1 cellular context compared by ENCODE assay signal in the genomic region with DNA sequence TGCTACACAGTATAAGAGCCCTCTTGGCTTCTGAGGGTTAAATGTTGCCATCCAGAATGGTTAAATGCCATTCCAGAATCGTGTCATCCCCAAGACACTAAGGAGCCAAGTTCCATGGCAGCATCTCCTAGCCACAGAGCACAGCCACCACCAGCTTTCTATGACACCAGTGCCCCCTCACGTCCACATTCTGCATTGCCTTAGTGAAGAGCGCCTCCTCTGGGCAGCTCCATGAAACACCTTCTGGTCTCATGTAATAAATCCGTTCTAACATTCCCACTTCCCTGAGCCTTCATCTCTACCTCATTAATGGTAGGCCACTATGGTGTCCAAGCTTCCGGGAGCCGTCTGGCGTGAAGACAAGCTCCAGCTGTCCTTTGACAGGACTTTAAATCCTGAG.
TF ChIP-seq lines count a peak whose summit lies in the region.

No MANE protein-coding gene starts in this region.

TF ChIP-seq in GM23338, 12 proteins besides CTCF, POLR2A, EP300 and RAD21 (continued from another document):
- TF ChIP-seq, protein P1, sequence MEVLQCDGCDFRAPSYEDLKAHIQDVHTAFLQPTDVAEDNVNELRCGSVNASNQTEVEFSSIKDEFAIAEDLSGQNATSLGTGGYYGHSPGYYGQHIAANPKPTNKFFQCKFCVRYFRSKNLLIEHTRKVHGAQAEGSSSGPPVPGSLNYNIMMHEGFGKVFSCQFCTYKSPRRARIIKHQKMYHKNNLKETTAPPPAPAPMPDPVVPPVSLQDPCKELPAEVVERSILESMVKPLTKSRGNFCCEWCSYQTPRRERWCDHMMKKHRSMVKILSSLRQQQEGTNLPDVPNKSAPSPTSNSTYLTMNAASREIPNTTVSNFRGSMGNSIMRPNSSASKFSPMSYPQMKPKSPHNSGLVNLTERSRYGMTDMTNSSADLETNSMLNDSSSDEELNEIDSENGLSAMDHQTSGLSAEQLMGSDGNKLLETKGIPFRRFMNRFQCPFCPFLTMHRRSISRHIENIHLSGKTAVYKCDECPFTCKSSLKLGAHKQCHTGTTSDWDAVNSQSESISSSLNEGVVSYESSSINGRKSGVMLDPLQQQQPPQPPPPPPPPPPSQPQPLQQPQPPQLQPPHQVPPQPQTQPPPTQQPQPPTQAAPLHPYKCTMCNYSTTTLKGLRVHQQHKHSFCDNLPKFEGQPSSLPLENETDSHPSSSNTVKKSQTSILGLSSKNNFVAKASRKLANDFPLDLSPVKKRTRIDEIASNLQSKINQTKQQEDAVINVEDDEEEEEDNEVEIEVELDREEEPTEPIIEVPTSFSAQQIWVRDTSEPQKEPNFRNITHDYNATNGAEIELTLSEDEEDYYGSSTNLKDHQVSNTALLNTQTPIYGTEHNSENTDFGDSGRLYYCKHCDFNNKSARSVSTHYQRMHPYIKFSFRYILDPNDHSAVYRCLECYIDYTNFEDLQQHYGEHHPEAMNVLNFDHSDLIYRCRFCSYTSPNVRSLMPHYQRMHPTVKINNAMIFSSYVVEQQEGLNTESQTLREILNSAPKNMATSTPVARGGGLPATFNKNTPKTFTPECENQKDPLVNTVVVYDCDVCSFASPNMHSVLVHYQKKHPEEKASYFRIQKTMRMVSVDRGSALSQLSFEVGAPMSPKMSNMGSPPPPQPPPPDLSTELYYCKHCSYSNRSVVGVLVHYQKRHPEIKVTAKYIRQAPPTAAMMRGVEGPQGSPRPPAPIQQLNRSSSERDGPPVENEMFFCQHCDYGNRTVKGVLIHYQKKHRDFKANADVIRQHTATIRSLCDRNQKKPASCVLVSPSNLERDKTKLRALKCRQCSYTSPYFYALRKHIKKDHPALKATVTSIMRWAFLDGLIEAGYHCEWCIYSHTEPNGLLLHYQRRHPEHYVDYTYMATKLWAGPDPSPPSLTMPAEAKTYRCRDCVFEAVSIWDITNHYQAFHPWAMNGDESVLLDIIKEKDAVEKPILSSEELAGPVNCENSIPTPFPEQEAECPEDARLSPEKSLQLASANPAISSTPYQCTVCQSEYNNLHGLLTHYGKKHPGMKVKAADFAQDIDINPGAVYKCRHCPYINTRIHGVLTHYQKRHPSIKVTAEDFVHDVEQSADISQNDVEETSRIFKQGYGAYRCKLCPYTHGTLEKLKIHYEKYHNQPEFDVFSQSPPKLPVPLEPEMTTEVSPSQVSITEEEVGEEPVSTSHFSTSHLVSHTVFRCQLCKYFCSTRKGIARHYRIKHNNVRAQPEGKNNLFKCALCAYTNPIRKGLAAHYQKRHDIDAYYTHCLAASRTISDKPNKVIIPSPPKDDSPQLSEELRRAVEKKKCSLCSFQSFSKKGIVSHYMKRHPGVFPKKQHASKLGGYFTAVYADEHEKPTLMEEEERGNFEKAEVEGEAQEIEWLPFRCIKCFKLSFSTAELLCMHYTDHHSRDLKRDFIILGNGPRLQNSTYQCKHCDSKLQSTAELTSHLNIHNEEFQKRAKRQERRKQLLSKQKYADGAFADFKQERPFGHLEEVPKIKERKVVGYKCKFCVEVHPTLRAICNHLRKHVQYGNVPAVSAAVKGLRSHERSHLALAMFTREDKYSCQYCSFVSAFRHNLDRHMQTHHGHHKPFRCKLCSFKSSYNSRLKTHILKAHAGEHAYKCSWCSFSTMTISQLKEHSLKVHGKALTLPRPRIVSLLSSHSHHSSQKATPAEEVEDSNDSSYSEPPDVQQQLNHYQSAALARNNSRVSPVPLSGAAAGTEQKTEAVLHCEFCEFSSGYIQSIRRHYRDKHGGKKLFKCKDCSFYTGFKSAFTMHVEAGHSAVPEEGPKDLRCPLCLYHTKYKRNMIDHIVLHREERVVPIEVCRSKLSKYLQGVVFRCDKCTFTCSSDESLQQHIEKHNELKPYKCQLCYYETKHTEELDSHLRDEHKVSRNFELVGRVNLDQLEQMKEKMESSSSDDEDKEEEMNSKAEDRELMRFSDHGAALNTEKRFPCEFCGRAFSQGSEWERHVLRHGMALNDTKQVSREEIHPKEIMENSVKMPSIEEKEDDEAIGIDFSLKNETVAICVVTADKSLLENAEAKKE (CRISPR knock-in tag; IDR thresholded peaks at IDR 0.05): no peak
- no peak for TF ChIP-seq JUNB (IDR thresholded peaks at IDR 0.05; ENCODE audit: unreplicated experiment)
